ENCODE assay signal across 1 cellular context in the genomic region with DNA sequence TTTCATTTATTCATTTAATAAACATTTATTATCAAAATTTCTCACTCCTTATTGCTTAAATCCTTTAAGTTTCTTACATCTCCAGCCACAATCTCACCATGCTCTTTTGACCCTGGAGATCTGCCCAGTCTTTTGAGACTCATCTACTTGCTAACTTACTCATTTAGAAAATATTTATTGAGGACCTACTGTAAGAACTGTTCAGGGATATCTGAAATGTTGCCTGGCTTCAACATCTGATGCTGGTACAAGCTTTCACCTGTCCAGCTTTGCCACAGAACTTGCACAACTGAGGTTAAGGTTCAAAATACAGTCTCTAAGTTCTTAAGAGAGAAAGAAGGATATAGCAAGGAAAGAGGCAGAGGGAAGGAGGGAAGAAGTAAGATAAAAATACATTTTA.
TF ChIP-seq lines count a peak whose summit lies in the region.

No MANE protein-coding gene starts in this region.

TF ChIP-seq in IMR-90, 13 proteins besides CTCF, POLR2A, EP300 and RAD21:
- TF ChIP-seq SMC3 (IDR thresholded peaks at IDR 0.05; ENCODE audit: low read depth, low read length) (no peak), RFX5 (IDR thresholded peaks at IDR 0.05; ENCODE audit: low read depth, low read length) (no peak), FOS (IDR thresholded peaks at IDR 0.05; ENCODE audit: low read depth, low read length) (no peak), CHD1 (IDR thresholded peaks at IDR 0.05; ENCODE audit: low read depth, low read length) (no peak), CEBPB (IDR thresholded peaks at IDR 0.05; ENCODE audit: low read depth, low read length) (no peak), BHLHE40 (IDR thresholded peaks at IDR 0.05; ENCODE audit: low read depth, low read length) (no peak), MAFK (IDR thresholded peaks at IDR 0.05; ENCODE audit: low read depth, low read length) (no peak), MXI1 (IDR thresholded peaks at IDR 0.05; ENCODE audit: borderline replicate concordance, low read depth, low read length) (no peak), RCOR1 (IDR thresholded peaks at IDR 0.05; ENCODE audit: insufficient replicate concordance, low read length) (no peak), NFE2L2 (IDR thresholded peaks at IDR 0.05; ENCODE audit: low read depth, low read length) (no peak), MAZ (IDR thresholded peaks at IDR 0.05; ENCODE audit: borderline replicate concordance, low read depth, low read length) (no peak)
- TF ChIP-seq, protein P1, sequence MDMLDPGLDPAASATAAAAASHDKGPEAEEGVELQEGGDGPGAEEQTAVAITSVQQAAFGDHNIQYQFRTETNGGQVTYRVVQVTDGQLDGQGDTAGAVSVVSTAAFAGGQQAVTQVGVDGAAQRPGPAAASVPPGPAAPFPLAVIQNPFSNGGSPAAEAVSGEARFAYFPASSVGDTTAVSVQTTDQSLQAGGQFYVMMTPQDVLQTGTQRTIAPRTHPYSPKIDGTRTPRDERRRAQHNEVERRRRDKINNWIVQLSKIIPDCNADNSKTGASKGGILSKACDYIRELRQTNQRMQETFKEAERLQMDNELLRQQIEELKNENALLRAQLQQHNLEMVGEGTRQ (IDR thresholded peaks at IDR 0.05; ENCODE audit: low read depth, low read length) = no peak
- TF ChIP-seq, protein P2, sequence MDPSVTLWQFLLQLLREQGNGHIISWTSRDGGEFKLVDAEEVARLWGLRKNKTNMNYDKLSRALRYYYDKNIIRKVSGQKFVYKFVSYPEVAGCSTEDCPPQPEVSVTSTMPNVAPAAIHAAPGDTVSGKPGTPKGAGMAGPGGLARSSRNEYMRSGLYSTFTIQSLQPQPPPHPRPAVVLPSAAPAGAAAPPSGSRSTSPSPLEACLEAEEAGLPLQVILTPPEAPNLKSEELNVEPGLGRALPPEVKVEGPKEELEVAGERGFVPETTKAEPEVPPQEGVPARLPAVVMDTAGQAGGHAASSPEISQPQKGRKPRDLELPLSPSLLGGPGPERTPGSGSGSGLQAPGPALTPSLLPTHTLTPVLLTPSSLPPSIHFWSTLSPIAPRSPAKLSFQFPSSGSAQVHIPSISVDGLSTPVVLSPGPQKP (IDR thresholded peaks at IDR 0.05; ENCODE audit: borderline replicate concordance, low read depth, low read length) = no peak
